Comparison of ENCODE assay signal across 8 cellular contexts in genomic region chr17:62627904-62628603, GRCh38. TPM values are rescaled to one million over a fixed set of nuclear protein-coding genes. Genes with fewer than 3 reads are reported as not detected.
DNase-seq lines count a peak whose midpoint lies in the region; ATAC-seq lines count a peak whose summit lies in the region.

No MANE protein-coding gene starts in this region.

- peaks cover 38% of the 10 kb centered on the region for H3K27me3 Mint-ChIP-seq in T-helper 2 cell treated with Interferon-gamma antibody and Interleukin-4, amounts not matched to agents 5 μg/mL and 100 μg/mL, for 36 hours (ENCODE audit: low read depth)

- H3K9me3 ChIP-seq in HAP-1: no peaks in the 10 kb centered on the region
- no peaks in the 10 kb centered on the region for H3K9me3 ChIP-seq in duodenal mucosa (ENCODE audit: control insufficient read depth in 1 of 2, low read length in 2 of 2)

- H3K9me3 Mint-ChIP-seq in T-helper 2 cell treated with Interferon-gamma antibody and Interleukin-4, amounts not matched to agents 5 μg/mL and 100 μg/mL, for 36 hours: no peaks in the 10 kb centered on the region
- no peaks in the 10 kb centered on the region for H3K9me3 Mint-ChIP-seq in stimulated activated effector memory CD8-positive, alpha-beta T cell treated with anti-CD3 and anti-CD28 coated beads, Interleukin-12 subunit alpha, Interleukin-12 subunit beta, amount 100 ng/mL, for 72 hours

- ATAC-seq in stimulated activated effector memory CD8-positive, alpha-beta T cell treated with anti-CD3 and anti-CD28 coated beads, Interleukin-12 subunit alpha, Interleukin-12 subunit beta, amount 100 ng/mL, for 72 hours: peak; percentile 52
- no peak for ATAC-seq in GM21528 (IDR thresholded peaks at IDR 0.05; ENCODE audit: low FRiP score, unreplicated experiment)

- peak overlapping the region in 1 of 2 donors; percentile 33 for H3K9ac ChIP-seq in duodenal mucosa (ENCODE audit: low read depth in 1 of 2, low read length in 2 of 2)

- H3K27ac ChIP-seq in duodenal mucosa (ENCODE audit: low read depth, low read length): peak overlapping the region; percentile 62

- in situ Hi-C loops in HAP-1 (cut with MboI; ENCODE audit: low sequenced_read_pairs): no loop called here

- peak; percentile 81 for DNase-seq in AG08396 (ENCODE audit: low spot score)
- DNase-seq in HAP-1 (ENCODE audit: low spot score in 2 of 2): peak; percentile 28 to 62
- peak; percentile 27 for DNase-seq in T-helper 2 cell treated with Interferon-gamma antibody and Interleukin-4, amounts not matched to agents 5 μg/mL and 100 μg/mL, for 36 hours (ENCODE audit: low spot score)
- DNase-seq in mesenteric fat pad (ENCODE audit: low spot score): peak; percentile 89
- peak in 1 of 2 donors; percentile 64 for DNase-seq in stimulated activated effector memory CD8-positive, alpha-beta T cell treated with anti-CD3 and anti-CD28 coated beads, Interleukin-12 subunit alpha, Interleukin-12 subunit beta, amount 100 ng/mL, for 72 hours (ENCODE audit: low spot score in 2 of 2)
- DNase-seq in NCI-H1417 treated with DMSO at 0.1 percent for 48 hours (lab: John Stamatoyannopoulos, UW): no peak

- H3K27me3 ChIP-seq in HAP-1 (ENCODE audit: low read depth): no peaks in the 10 kb centered on the region
- H3K27me3 ChIP-seq in duodenal mucosa (ENCODE audit: control insufficient read depth in 1 of 2, insufficient read depth in 2 of 2, low read length in 2 of 2): peaks cover 15 to 19% of the 10 kb centered on the region in 2 donors

- peaks cover 5% of the 10 kb centered on the region for H3K4me1 Mint-ChIP-seq in T-helper 2 cell treated with Interferon-gamma antibody and Interleukin-4, amounts not matched to agents 5 μg/mL and 100 μg/mL, for 36 hours (ENCODE audit: low read depth)
- H3K4me1 Mint-ChIP-seq in stimulated activated effector memory CD8-positive, alpha-beta T cell treated with anti-CD3 and anti-CD28 coated beads, Interleukin-12 subunit alpha, Interleukin-12 subunit beta, amount 100 ng/mL, for 72 hours: peaks cover 20% of the 10 kb centered on the region

- H3K4me3 ChIP-seq in HAP-1 (peak overlapping the region; percentile 67), duodenal mucosa (ENCODE audit: low read depth in 1 of 2, low read length in 2 of 2) (peak overlapping the region; percentile 50 to 58)

- H3K36me3 ChIP-seq in HAP-1 (replicated peaks) (no peaks in the 10 kb centered on the region), duodenal mucosa (ENCODE audit: control insufficient read depth in 1 of 2, insufficient read depth in 2 of 2, low read length in 2 of 2) (no peaks in the 10 kb centered on the region)

- no peaks in the 10 kb centered on the region for H3K36me3 Mint-ChIP-seq in T-helper 2 cell treated with Interferon-gamma antibody and Interleukin-4, amounts not matched to agents 5 μg/mL and 100 μg/mL, for 36 hours (ENCODE audit: low read depth)
- peaks cover 6% of the 10 kb centered on the region for H3K36me3 Mint-ChIP-seq in stimulated activated effector memory CD8-positive, alpha-beta T cell treated with anti-CD3 and anti-CD28 coated beads, Interleukin-12 subunit alpha, Interleukin-12 subunit beta, amount 100 ng/mL, for 72 hours

- H3K27ac Mint-ChIP-seq in T-helper 2 cell treated with Interferon-gamma antibody and Interleukin-4, amounts not matched to agents 5 μg/mL and 100 μg/mL, for 36 hours: peak overlapping the region; percentile 6
- peak overlapping the region; percentile 89 for H3K27ac Mint-ChIP-seq in stimulated activated effector memory CD8-positive, alpha-beta T cell treated with anti-CD3 and anti-CD28 coated beads, Interleukin-12 subunit alpha, Interleukin-12 subunit beta, amount 100 ng/mL, for 72 hours

- peaks cover 9% of the 10 kb centered on the region for H3K4me1 ChIP-seq in HAP-1
- H3K4me1 ChIP-seq in duodenal mucosa (ENCODE audit: control insufficient read depth in 1 of 2, insufficient read depth in 2 of 2, low read length in 2 of 2): no peaks in the 10 kb centered on the region

- peak overlapping the region; percentile 71 for H3K4me3 Mint-ChIP-seq in T-helper 2 cell treated with Interferon-gamma antibody and Interleukin-4, amounts not matched to agents 5 μg/mL and 100 μg/mL, for 36 hours
- peak overlapping the region; percentile 87 for H3K4me3 Mint-ChIP-seq in stimulated activated effector memory CD8-positive, alpha-beta T cell treated with anti-CD3 and anti-CD28 coated beads, Interleukin-12 subunit alpha, Interleukin-12 subunit beta, amount 100 ng/mL, for 72 hours

RNA-seq across cellular contexts. Expression of gene MRC2, which starts 0.6 kb away (rescaled TPM):
- 46.1 TPM for total RNA-seq in mesenteric fat pad
